ENCODE assay signal across 10 cellular contexts in the genomic region with DNA sequence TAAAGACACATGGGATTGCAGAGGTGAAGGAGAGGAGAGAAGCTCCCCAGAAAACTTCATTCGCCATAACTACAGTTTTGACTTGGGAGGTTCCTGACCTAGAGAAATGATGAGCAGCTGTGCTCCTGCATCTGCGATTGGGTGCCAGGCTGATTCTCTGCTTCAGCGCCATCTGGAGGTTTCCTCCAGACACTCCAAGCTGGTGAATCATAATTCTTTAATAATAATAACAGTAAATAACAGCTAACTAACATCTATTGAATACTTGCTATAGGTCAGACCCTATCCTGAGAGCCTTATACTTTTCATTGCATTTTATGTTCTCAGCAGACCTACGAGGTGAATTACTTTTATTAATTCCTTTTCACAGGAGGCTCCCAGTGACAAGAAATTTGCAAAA.
DNase-seq lines count a peak whose midpoint lies in the region; TF ChIP-seq lines count a peak whose summit lies in the region.
"Had no signal": no experiment of that assay in that cellular context is flagged by ENCODE, and none has a peak within 500 bp of the region (broad histone marks: within the 10 kb centered on the region; RNA-seq: fewer than 3 reads in every experiment).

No MANE protein-coding gene starts in this region.

- no peaks in the 10 kb centered on the region for H3K4me1 ChIP-seq in adipocyte (ENCODE audit: control insufficient read depth, insufficient read depth, low read length)

- H3K4me1 Mint-ChIP-seq in Calu3 (ENCODE audit: low read depth, unreplicated experiment): no peaks in the 10 kb centered on the region

- intact Hi-C loops in Calu3 (cut with micrococcal nuclease; ENCODE audit: unreplicated experiment): loop anchor here (1.0 to 5.0 kb wide), 2 partner anchors 153 to 709 kb away; no protein-coding TSS in a partner anchor

- DNase-seq in Calu3 (peak; percentile 39), adipocyte (ENCODE audit: low read depth) (peak; percentile 24), lung microvascular endothelial cell (ENCODE audit: low read depth in 2 of 2) (peak; percentile 6 to 26), GDM1 (lab: John Stamatoyannopoulos, UW) (no peak), OCI-M2 (lab: John Stamatoyannopoulos, UW; ENCODE audit: unreplicated experiment) (no peak), ureter (ENCODE audit: low spot score) (no peak), foreskin melanocyte (no peak)
- DNase-seq: activated effector memory CD4-positive, alpha-beta T cell treated with Interleukin-2 at 50 U/mL for 16 hours had no signal

- peak; percentile 55 for TF ChIP-seq CTCF in Calu3 (IDR thresholded peaks at IDR 0.05; ENCODE audit: unreplicated experiment)
- peak; percentile 59 for TF ChIP-seq CTCF in LNCAP (IDR thresholded peaks at IDR 0.05)

- no peak overlapping the region for H3K27ac Mint-ChIP-seq in Calu3 (ENCODE audit: unreplicated experiment)

- no peaks in the 10 kb centered on the region for H3K9me3 Mint-ChIP-seq in Calu3 (ENCODE audit: low read depth, unreplicated experiment)

- peaks cover 7% of the 10 kb centered on the region for H3K27me3 ChIP-seq in adipocyte (replicated peaks; ENCODE audit: control insufficient read depth, insufficient read depth, low read length)
- H3K27me3 ChIP-seq: thyroid gland had no signal

- H3K36me3 ChIP-seq in adipocyte (ENCODE audit: control insufficient read depth, insufficient read depth, low read length, severe bottlenecking): no peaks in the 10 kb centered on the region
- H3K36me3 ChIP-seq: thyroid gland had no signal

- H3K36me3 Mint-ChIP-seq in Calu3 (ENCODE audit: insufficient read depth, unreplicated experiment): no peaks in the 10 kb centered on the region

- peaks cover 9% of the 10 kb centered on the region for H3K27me3 Mint-ChIP-seq in Calu3 (ENCODE audit: unreplicated experiment)

- H3K9ac ChIP-seq in adipocyte (ENCODE audit: low read length): no peak overlapping the region

- CTCF ChIA-PET in Calu3 (lab: Charles Lee): interaction anchor here (0.9 to 3.3 kb wide), 4 partner anchors 11 to 153 kb away, joined by 3 to 47 read pairs (median 6); no protein-coding TSS in a partner anchor

- H3K4me3 Mint-ChIP-seq in Calu3 (ENCODE audit: low read depth, unreplicated experiment): no peak overlapping the region

- BruUV-seq in Calu3 (replicated peaks; lab: Mats Ljungman, UMichigan): no TSS peak

- no peaks in the 10 kb centered on the region for H3K9me3 ChIP-seq in adipocyte (ENCODE audit: control insufficient read depth, low read length)
- H3K9me3 ChIP-seq: thyroid gland had no signal

- no peak overlapping the region for H3K4me3 ChIP-seq in adipocyte (ENCODE audit: low read length)
- H3K4me3 ChIP-seq: thyroid gland had no signal

Comparison
In these comparisons a context has a peak if more than half of its experiments do, and no peak if none do; other contexts are left out.
1. DNase-seq: peak in Calu3 (single experiment), adipocyte (single experiment) and lung microvascular endothelial cell (2 of 2); none in GDM1 (single experiment), OCI-M2 (single experiment), ureter (single experiment) and foreskin melanocyte (single experiment).